Comparison of ENCODE assay signal across 8 cellular contexts in the genomic region with DNA sequence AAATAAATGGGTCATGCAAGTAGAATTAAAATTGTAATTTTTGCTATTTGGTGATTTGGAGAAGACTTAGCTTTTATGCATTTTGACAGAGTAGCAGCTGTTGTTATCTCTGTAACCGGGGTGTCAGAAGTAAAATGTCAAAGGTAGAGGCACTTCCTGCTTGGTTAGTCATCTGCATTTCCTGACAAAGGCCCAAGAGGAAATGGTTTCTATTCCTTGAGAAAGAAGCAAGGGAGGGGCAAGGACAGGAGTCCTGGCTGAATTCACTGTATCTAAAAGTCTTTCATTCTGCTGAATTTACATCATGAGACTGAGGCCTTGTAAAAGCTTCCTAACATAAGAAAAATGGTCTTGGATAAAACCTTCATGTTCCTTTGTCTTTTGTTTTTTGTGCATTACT.
A peak's percentile ranks its signal among the peaks of the same experiment; 100 is the strongest.
DNase-seq lines count a peak whose midpoint lies in the region; ATAC-seq lines count a peak whose summit lies in the region.

No MANE protein-coding gene starts in this region.

- peak; percentile 64 for DNase-seq in HCEC 1CT
- peak; percentile 94 for DNase-seq in LHCN-M2 (ENCODE audit: low read depth)
- peak; percentile 30 for DNase-seq in fibroblast of peridontal ligament (ENCODE audit: extremely low read depth)
- no peak for DNase-seq in nucleus accumbens (lab: John Stamatoyannopoulos, UW)
- DNase-seq in HAP-1 (ENCODE audit: low spot score in 2 of 2), result no peak
- DNase-seq in NCI-H2196 treated with DMSO at 0.1 percent for 48 hours (lab: John Stamatoyannopoulos, UW; ENCODE audit: unreplicated experiment), result no peak
- DNase-seq in occipital lobe (lab: John Stamatoyannopoulos, UW), result no peak

- no peaks in the 10 kb centered on the region for H3K36me3 ChIP-seq in HAP-1 (replicated peaks)

- H3K4me1 ChIP-seq in HAP-1, result no peaks in the 10 kb centered on the region

- no peak overlapping the region for H3K4me3 ChIP-seq in HAP-1

- no peaks in the 10 kb centered on the region for H3K9me3 ChIP-seq in HAP-1

- peak; percentile 71 for ATAC-seq in GM18517 (IDR thresholded peaks at IDR 0.05; ENCODE audit: unreplicated experiment)

- no peaks in the 10 kb centered on the region for H3K27me3 ChIP-seq in HAP-1 (ENCODE audit: low read depth)

- in situ Hi-C loops in HAP-1 (cut with MboI; ENCODE audit: low sequenced_read_pairs), result no loop called here

Comparison
In these comparisons a context has a peak if more than half of its experiments do, and no peak if none do; other contexts are left out.
1. DNase-seq: peak in HCEC 1CT (single experiment), LHCN-M2 (single experiment) and fibroblast of peridontal ligament (single experiment); none in nucleus accumbens (0 of 56), HAP-1 (0 of 2), NCI-H2196 treated with DMSO at 0.1 percent for 48 hours (single experiment) and occipital lobe (single experiment).